In the genomic region with DNA sequence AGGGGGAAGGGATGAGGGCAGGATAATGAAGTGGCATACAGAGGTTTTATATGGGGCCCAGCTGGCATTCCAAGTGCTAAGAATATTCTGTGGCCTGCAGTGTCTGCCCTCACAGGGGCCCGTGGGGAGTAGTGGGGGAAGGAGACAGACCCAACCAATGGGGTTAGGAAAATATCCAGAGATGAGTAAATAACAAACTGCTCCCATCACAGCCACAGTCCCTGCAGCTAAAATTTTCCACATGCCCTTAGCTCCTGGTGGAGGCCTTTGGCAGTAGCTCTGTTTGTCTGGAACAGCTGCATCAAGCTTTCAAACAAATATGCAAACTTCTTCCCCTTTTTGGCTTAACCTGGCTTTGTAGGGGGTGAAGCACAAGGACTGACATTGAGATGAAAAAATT, we compare ENCODE assay signal across 17 cellular contexts. TPM values are rescaled to one million over a fixed set of nuclear protein-coding genes. Genes with fewer than 3 reads are reported as not detected.
DNase-seq lines count a peak whose midpoint lies in the region; TF ChIP-seq lines count a peak whose summit lies in the region.
"Had no signal": no experiment of that assay in that cellular context is flagged by ENCODE, and none has a peak within 500 bp of the region (broad histone marks: within the 10 kb centered on the region; RNA-seq: fewer than 3 reads in every experiment).

No MANE protein-coding gene starts in this region.

- CTCF ChIA-PET in PC-9 (lab: Charles Lee) = interaction anchor here (0.9 kb wide), 1 partner anchor 10 kb away, joined by 4 read pairs; the partner anchor contains the start of gene TSPAN6
- CTCF ChIA-PET in activated CD4-positive, alpha-beta memory T cell treated with anti-CD3 and anti-CD28 coated beads for 36 hours (lab: Charles Lee) = interaction anchor here (1.4 kb wide), 1 partner anchor 9 kb away, joined by 3 read pairs; no protein-coding TSS in a partner anchor

- no peaks in the 10 kb centered on the region for H3K4me1 Mint-ChIP-seq in activated T-helper 2 cell treated with anti-CD3 and anti-CD28 coated beads, Interferon-gamma antibody, Interleukin-2, Interleukin-4, amounts not matched to agents 10 μg/mL and 5 μg/mL and 100 μg/mL, durations not matched to agents 14 hours and 24 hours and 36 hours (ENCODE audit: low read depth)
- no peaks in the 10 kb centered on the region for H3K4me1 Mint-ChIP-seq in activated CD4-positive, alpha-beta memory T cell treated with anti-CD3 and anti-CD28 coated beads for 36 hours (ENCODE audit: low read depth)
- H3K4me1 Mint-ChIP-seq: activated B cell treated with CpG ODN at 0.5 μM for 24 hours, B cell had no signal

- H3K9me3 ChIP-seq in PC-9 (ENCODE audit: insufficient read depth, low read depth) (no peaks in the 10 kb centered on the region), osteoblast (ENCODE audit: low read depth, low read length) (no peaks in the 10 kb centered on the region)
- H3K9me3 ChIP-seq: adrenal gland, neutrophil had no signal

- TF ChIP-seq CTCF in PC-9 (conservative IDR thresholded peaks at IDR 0.05) (no peak), osteoblast (IDR thresholded peaks at IDR 0.05; ENCODE audit: extremely low read depth, low read depth, low read length) (no peak)

- H2AFZ ChIP-seq in PC-9 = no peak overlapping the region
- no peak overlapping the region for H2AFZ ChIP-seq in osteoblast (ENCODE audit: low read length)

- H3K79me2 ChIP-seq in PC-9 (ENCODE audit: low read depth) = peaks cover 38% of the 10 kb centered on the region
- peaks cover 13% of the 10 kb centered on the region for H3K79me2 ChIP-seq in osteoblast (ENCODE audit: insufficient read depth, low read length)

- peak overlapping the region; percentile 94 for H3K27ac ChIP-seq in PC-9
- peak overlapping the region; percentile 82 for H3K27ac ChIP-seq in osteoblast (ENCODE audit: low read depth, low read length)
- H3K27ac ChIP-seq: neutrophil had no signal

- peaks cover 29% of the 10 kb centered on the region for H3K36me3 ChIP-seq in PC-9 (ENCODE audit: low read depth)
- no peaks in the 10 kb centered on the region for H3K36me3 ChIP-seq in osteoblast (ENCODE audit: insufficient read depth, low read length)
- H3K36me3 ChIP-seq: adrenal gland, neutrophil had no signal

- peak; percentile 21 for DNase-seq in AG20443 (ENCODE audit: low spot score)
- DNase-seq in PC-9 = no peak
- DNase-seq in fibroblast of gingiva (ENCODE audit: low read depth) = peak; percentile 89
- DNase-seq in osteoblast (ENCODE audit: insufficient read length, low spot score, missing footprints) = no peak
- no peak for DNase-seq in epidermal melanocyte (ENCODE audit: insufficient read length, low spot score)
- no peak for DNase-seq in D341Med (ENCODE audit: low spot score)
- DNase-seq in activated T-helper 2 cell treated with anti-CD3 and anti-CD28 coated beads, Interferon-gamma antibody, Interleukin-2, Interleukin-4, amounts not matched to agents 10 μg/mL and 5 μg/mL and 100 μg/mL, durations not matched to agents 14 hours and 24 hours and 36 hours (ENCODE audit: low spot score) = no peak
- DNase-seq in activated CD4-positive, alpha-beta memory T cell treated with anti-CD3 and anti-CD28 coated beads for 36 hours = no peak
- DNase-seq: activated B cell treated with CpG ODN at 0.5 μM for 24 hours; activated T-cell treated with anti-CD3 and anti-CD28 coated beads, Interleukin-2, amount 50 U/mL, for 1 hour; effector CD8-positive, alpha-beta T cell; H9; hippocampal formation had no signal

- peak overlapping the region; percentile 88 for H3K4me2 ChIP-seq in PC-9
- peak overlapping the region; percentile 91 for H3K4me2 ChIP-seq in osteoblast (ENCODE audit: insufficient read depth, low read length)

- no peak overlapping the region for H3K27ac Mint-ChIP-seq in activated T-helper 2 cell treated with anti-CD3 and anti-CD28 coated beads, Interferon-gamma antibody, Interleukin-2, Interleukin-4, amounts not matched to agents 10 μg/mL and 5 μg/mL and 100 μg/mL, durations not matched to agents 14 hours and 24 hours and 36 hours
- no peak overlapping the region for H3K27ac Mint-ChIP-seq in activated CD4-positive, alpha-beta memory T cell treated with anti-CD3 and anti-CD28 coated beads for 36 hours
- H3K27ac Mint-ChIP-seq: activated B cell treated with CpG ODN at 0.5 μM for 24 hours, B cell had no signal

- H3K36me3 Mint-ChIP-seq in activated T-helper 2 cell treated with anti-CD3 and anti-CD28 coated beads, Interferon-gamma antibody, Interleukin-2, Interleukin-4, amounts not matched to agents 10 μg/mL and 5 μg/mL and 100 μg/mL, durations not matched to agents 14 hours and 24 hours and 36 hours (ENCODE audit: low read depth) = no peaks in the 10 kb centered on the region
- no peaks in the 10 kb centered on the region for H3K36me3 Mint-ChIP-seq in activated CD4-positive, alpha-beta memory T cell treated with anti-CD3 and anti-CD28 coated beads for 36 hours

- POLR2A ChIA-PET in PC-9 (lab: Charles Lee; ENCODE audit: unreplicated experiment) = no interaction called here
- POLR2A ChIA-PET in activated CD4-positive, alpha-beta memory T cell treated with anti-CD3 and anti-CD28 coated beads for 36 hours (lab: Charles Lee) = no interaction called here

- peaks cover 77% of the 10 kb centered on the region for H3F3A ChIP-seq in PC-9 (ENCODE audit: insufficient read depth, low read depth)

- no TSS peak for BruUV-seq in PC-9 (replicated peaks; lab: Mats Ljungman, UMichigan)

- H3K9me2 ChIP-seq in PC-9 (ENCODE audit: insufficient read depth) = no peaks in the 10 kb centered on the region

- peaks cover 4% of the 10 kb centered on the region for H3K27me3 Mint-ChIP-seq in activated T-helper 2 cell treated with anti-CD3 and anti-CD28 coated beads, Interferon-gamma antibody, Interleukin-2, Interleukin-4, amounts not matched to agents 10 μg/mL and 5 μg/mL and 100 μg/mL, durations not matched to agents 14 hours and 24 hours and 36 hours (ENCODE audit: low read depth)
- peaks cover 6% of the 10 kb centered on the region for H3K27me3 Mint-ChIP-seq in activated CD4-positive, alpha-beta memory T cell treated with anti-CD3 and anti-CD28 coated beads for 36 hours

- intact Hi-C loops in PC-9 (cut with micrococcal nuclease; ENCODE audit: unreplicated experiment) = loop anchor here (5.0 kb wide), 1 partner anchor 760 kb away; the partner anchor contains the start of genes GLA and HNRNPH2
- intact Hi-C loops in activated T-helper 2 cell treated with anti-CD3 and anti-CD28 coated beads, Interferon-gamma antibody, Interleukin-2, Interleukin-4, amounts not matched to agents 10 μg/mL and 5 μg/mL and 100 μg/mL, durations not matched to agents 14 hours and 24 hours and 36 hours (cut with micrococcal nuclease) = no loop called here
- intact Hi-C loops in activated CD4-positive, alpha-beta memory T cell treated with anti-CD3 and anti-CD28 coated beads for 36 hours (cut with micrococcal nuclease) = no loop called here

- H3K4me1 ChIP-seq in PC-9 (replicated peaks; ENCODE audit: insufficient read depth) = peaks cover 77% of the 10 kb centered on the region
- H3K4me1 ChIP-seq in osteoblast (ENCODE audit: insufficient read depth, low read length) = peaks cover 60% of the 10 kb centered on the region

- H3K27me3 ChIP-seq in PC-9 (ENCODE audit: insufficient read depth, low read depth) (no peaks in the 10 kb centered on the region), osteoblast (ENCODE audit: insufficient read depth, low read length) (peaks cover 8% of the 10 kb centered on the region)
- H3K27me3 ChIP-seq: neutrophil had no signal

- H4K20me1 ChIP-seq in PC-9 (ENCODE audit: insufficient read depth) = no peaks in the 10 kb centered on the region
- H4K20me1 ChIP-seq in osteoblast (ENCODE audit: insufficient read depth, low read length) = no peaks in the 10 kb centered on the region

- peak overlapping the region; percentile 97; the same call in 1 of the 2 replicates for H3K4me3 ChIP-seq in PC-9
- H3K4me3 ChIP-seq in osteoblast (ENCODE audit: insufficient read depth, low read length) = no peak overlapping the region
- H3K4me3 ChIP-seq: adrenal gland, lung had no signal

- no peak overlapping the region for H3K4me3 Mint-ChIP-seq in activated T-helper 2 cell treated with anti-CD3 and anti-CD28 coated beads, Interferon-gamma antibody, Interleukin-2, Interleukin-4, amounts not matched to agents 10 μg/mL and 5 μg/mL and 100 μg/mL, durations not matched to agents 14 hours and 24 hours and 36 hours (ENCODE audit: low read depth)
- no peak overlapping the region for H3K4me3 Mint-ChIP-seq in activated CD4-positive, alpha-beta memory T cell treated with anti-CD3 and anti-CD28 coated beads for 36 hours
- H3K4me3 Mint-ChIP-seq: activated B cell treated with CpG ODN at 0.5 μM for 24 hours, B cell, H9 had no signal

- H3K9me3 Mint-ChIP-seq in activated T-helper 2 cell treated with anti-CD3 and anti-CD28 coated beads, Interferon-gamma antibody, Interleukin-2, Interleukin-4, amounts not matched to agents 10 μg/mL and 5 μg/mL and 100 μg/mL, durations not matched to agents 14 hours and 24 hours and 36 hours = no peaks in the 10 kb centered on the region
- no peaks in the 10 kb centered on the region for H3K9me3 Mint-ChIP-seq in activated CD4-positive, alpha-beta memory T cell treated with anti-CD3 and anti-CD28 coated beads for 36 hours
- H3K9me3 Mint-ChIP-seq: activated B cell treated with CpG ODN at 0.5 μM for 24 hours had no signal

RNA-seq across cellular contexts. Expression of gene SRPX2, which starts 3.1 kb away (rescaled TPM):
- total RNA-seq in PC-9 (2021) (65.9 and 77.8 TPM in 2 replicates), osteoblast (36.9 and 38.6 TPM in 2 replicates)
- total RNA-seq in activated T-helper 2 cell treated with anti-CD3 and anti-CD28 coated beads, Interferon-gamma antibody, Interleukin-2, Interleukin-4, amounts not matched to agents 10 μg/mL and 5 μg/mL and 100 μg/mL, durations not matched to agents 14 hours and 24 hours and 36 hours = not detected in 2 replicates
- not detected for total RNA-seq in activated CD4-positive, alpha-beta memory T cell treated with anti-CD3 and anti-CD28 coated beads for 36 hours
- total RNA-seq: activated B cell treated with CpG ODN at 0.5 μM for 24 hours, B cell, H9 had no signal

RNA-seq across cellular contexts. Expression of gene TSPAN6, which starts 10.5 kb away (rescaled TPM):
- total RNA-seq in PC-9 (2021) = 49.6 and 52.2 TPM in 2 replicates
- total RNA-seq in osteoblast = 37.3 and 38.0 TPM in 2 replicates
- not detected in 2 replicates for total RNA-seq in activated T-helper 2 cell treated with anti-CD3 and anti-CD28 coated beads, Interferon-gamma antibody, Interleukin-2, Interleukin-4, amounts not matched to agents 10 μg/mL and 5 μg/mL and 100 μg/mL, durations not matched to agents 14 hours and 24 hours and 36 hours
- under 1 TPM in 1 of 2 experiments, not detected in 1; 0.19 TPM for total RNA-seq in activated CD4-positive, alpha-beta memory T cell treated with anti-CD3 and anti-CD28 coated beads for 36 hours
- total RNA-seq: B cell had no signal

Comparison
In these comparisons a context has a peak if more than half of its experiments do, and no peak if none do; other contexts are left out.
1. DNase-seq: peak in AG20443 (single experiment) and fibroblast of gingiva (single experiment); none in PC-9 (0 of 2), osteoblast (single experiment), epidermal melanocyte (single experiment), D341Med (single experiment), activated T-helper 2 cell treated with anti-CD3 and anti-CD28 coated beads, Interferon-gamma antibody, Interleukin-2, Interleukin-4, amounts not matched to agents 10 μg/mL and 5 μg/mL and 100 μg/mL, durations not matched to agents 14 hours and 24 hours and 36 hours (single experiment) and activated CD4-positive, alpha-beta memory T cell treated with anti-CD3 and anti-CD28 coated beads for 36 hours (single experiment).
2. RNA of gene SRPX2, which starts 3.1 kb away (total RNA-seq): 65.9 to 77.8 TPM in PC-9 and 36.9 to 38.6 TPM in osteoblast; not detected in activated T-helper 2 cell treated with anti-CD3 and anti-CD28 coated beads, Interferon-gamma antibody, Interleukin-2, Interleukin-4, amounts not matched to agents 10 μg/mL and 5 μg/mL and 100 μg/mL, durations not matched to agents 14 hours and 24 hours and 36 hours and not detected in activated CD4-positive, alpha-beta memory T cell treated with anti-CD3 and anti-CD28 coated beads for 36 hours; every median in the first group is over 10 times any median in the second.
3. RNA of gene TSPAN6, which starts 10.5 kb away (total RNA-seq): 49.6 to 52.2 TPM in PC-9 and 37.3 to 38.0 TPM in osteoblast; 0.19 TPM in activated CD4-positive, alpha-beta memory T cell treated with anti-CD3 and anti-CD28 coated beads for 36 hours and not detected in activated T-helper 2 cell treated with anti-CD3 and anti-CD28 coated beads, Interferon-gamma antibody, Interleukin-2, Interleukin-4, amounts not matched to agents 10 μg/mL and 5 μg/mL and 100 μg/mL, durations not matched to agents 14 hours and 24 hours and 36 hours; every median in the first group is over 10 times any median in the second.